23 cellular contexts compared by ENCODE assay signal in the genomic region with DNA sequence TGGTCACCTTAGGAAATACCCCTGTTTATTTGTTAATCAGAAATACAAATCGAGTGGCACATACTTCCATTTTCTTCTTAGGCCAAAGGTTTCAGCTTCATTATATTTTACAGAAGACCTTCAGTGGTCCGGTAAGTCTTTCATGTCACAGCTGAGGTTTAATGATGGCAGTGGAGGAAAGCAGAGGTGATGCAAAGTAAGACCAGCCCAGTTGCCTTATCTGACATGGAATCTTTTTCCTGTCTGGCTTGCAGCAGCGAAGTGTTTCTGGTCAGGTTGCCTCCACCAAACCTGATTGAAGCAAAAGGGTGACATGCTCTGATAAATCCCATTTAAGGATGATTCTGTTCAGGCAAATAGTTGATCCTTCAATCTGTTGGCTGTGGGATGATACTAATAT.
DNase-seq lines count a peak whose midpoint lies in the region; ATAC-seq and TF ChIP-seq lines count a peak whose summit lies in the region.
"Had no signal": no experiment of that assay in that cellular context is flagged by ENCODE, and none has a peak within 500 bp of the region (broad histone marks: within the 10 kb centered on the region; RNA-seq: fewer than 3 reads in every experiment).

No MANE protein-coding gene starts in this region.

- H3K4me3 ChIP-seq in mammary epithelial cell (replicated peaks in 1 of 3; ENCODE audit: insufficient read depth in 1 of 3, low read depth in 2 of 3, low read length in 3 of 3) (no peak overlapping the region), Loucy (ENCODE audit: low read length, poor library complexity, severe bottlenecking) (no peak overlapping the region), endodermal cell (ENCODE audit: low read length) (no peak overlapping the region)
- H3K4me3 ChIP-seq: psoas muscle, skin epidermis, stomach, transverse colon had no signal

- H4K20me1 ChIP-seq in mammary epithelial cell (ENCODE audit: insufficient read depth, low read length) (no peaks in the 10 kb centered on the region), Loucy (ENCODE audit: insufficient read depth, low read length, poor library complexity, severe bottlenecking) (no peaks in the 10 kb centered on the region)

- H3K4me2 ChIP-seq in mammary epithelial cell (ENCODE audit: insufficient read depth, low read depth, low read length) (no peak overlapping the region), Loucy (ENCODE audit: low read depth, low read length, poor library complexity, severe bottlenecking) (peak overlapping the region; percentile 33)

- H2AFZ ChIP-seq in mammary epithelial cell (ENCODE audit: low read depth, low read length) (no peak overlapping the region), Loucy (ENCODE audit: low read length) (no peak overlapping the region)

- H3K9me2 ChIP-seq in Loucy (replicated peaks; ENCODE audit: low read depth, low read length) = no peaks in the 10 kb centered on the region

- dilution Hi-C loops in mammary epithelial cell (cut with HindIII; ENCODE audit: low sequenced_read_pairs) = no loop called here

- TF ChIP-seq CTCF in mammary epithelial cell (conservative IDR thresholded peaks at IDR 0.05 in 1 of 2, IDR thresholded peaks at IDR 0.05 in 1 of 2; ENCODE audit: extremely low read depth in 1 of 2, insufficient read depth in 1 of 2, low read depth in 1 of 2, low read length in 2 of 2) (no peak), MCF 10A (IDR thresholded peaks at IDR 0.05; ENCODE audit: unreplicated experiment) (no peak), Loucy (conservative IDR thresholded peaks at IDR 0.05; ENCODE audit: low read length) (no peak), endodermal cell (conservative IDR thresholded peaks at IDR 0.05) (no peak)

- H3K27me3 ChIP-seq in mammary epithelial cell (ENCODE audit: insufficient read depth, low read length) (no peaks in the 10 kb centered on the region), Loucy (ENCODE audit: insufficient read depth, low read length, poor library complexity, severe bottlenecking) (no peaks in the 10 kb centered on the region), endodermal cell (ENCODE audit: control insufficient read depth, insufficient read depth, low read length, poor library complexity, severe bottlenecking) (no peaks in the 10 kb centered on the region)
- H3K27me3 ChIP-seq: stomach, transverse colon had no signal

- H3K9me3 ChIP-seq in mammary epithelial cell (replicated peaks; ENCODE audit: insufficient read depth, low read length) (no peaks in the 10 kb centered on the region), Loucy (ENCODE audit: insufficient read depth, low read depth, low read length) (no peaks in the 10 kb centered on the region), endodermal cell (ENCODE audit: control insufficient read depth, low read length) (no peaks in the 10 kb centered on the region)
- H3K9me3 ChIP-seq: psoas muscle, stomach, transverse colon had no signal

- H3K36me3 Mint-ChIP-seq in MCF 10A (ENCODE audit: insufficient read depth, unreplicated experiment) = peaks cover 6% of the 10 kb centered on the region
- H3K36me3 Mint-ChIP-seq in activated naive CD8-positive, alpha-beta T cell = peaks cover 17% of the 10 kb centered on the region
- H3K36me3 Mint-ChIP-seq in endodermal cell (ENCODE audit: low read depth) = peaks cover 22% of the 10 kb centered on the region

- H3K4me3 Mint-ChIP-seq in MCF 10A (ENCODE audit: unreplicated experiment) (no peak overlapping the region), endodermal cell (no peak overlapping the region)
- H3K4me3 Mint-ChIP-seq in activated naive CD8-positive, alpha-beta T cell = no peak overlapping the region
- peak overlapping the region; percentile 68 to 71 for H3K4me3 Mint-ChIP-seq in stimulated activated naive CD8-positive, alpha-beta T cell treated with anti-CD3 and anti-CD28 coated beads, Interleukin-15, amount 100 ng/mL, for 72 hours
- H3K4me3 Mint-ChIP-seq: CD14-positive monocyte had no signal

- no peaks in the 10 kb centered on the region for H3K9me3 Mint-ChIP-seq in MCF 10A (ENCODE audit: unreplicated experiment)
- no peaks in the 10 kb centered on the region for H3K9me3 Mint-ChIP-seq in activated naive CD8-positive, alpha-beta T cell (ENCODE audit: low read depth)
- H3K9me3 Mint-ChIP-seq in stimulated activated naive CD8-positive, alpha-beta T cell treated with anti-CD3 and anti-CD28 coated beads, Interleukin-15, amount 100 ng/mL, for 72 hours = no peaks in the 10 kb centered on the region
- no peaks in the 10 kb centered on the region for H3K9me3 Mint-ChIP-seq in endodermal cell
- H3K9me3 Mint-ChIP-seq: CD14-positive monocyte had no signal

- DNase-seq in mammary epithelial cell (no peak), MCF 10A (ENCODE audit: unreplicated experiment) (no peak), endodermal cell (no peak), SKM-1 (lab: John Stamatoyannopoulos, UW; ENCODE audit: unreplicated experiment) (no peak)
- DNase-seq in stimulated activated naive CD8-positive, alpha-beta T cell treated with anti-CD3 and anti-CD28 coated beads, Interleukin-15, amount 100 ng/mL, for 72 hours = peak; percentile 50 to 52
- DNase-seq: activated CD4-positive, alpha-beta T cell treated with anti-CD3 and anti-CD28 coated beads for 48 hours; amniotic stem cell; dermis blood vessel endothelial cell; DMS153; foreskin fibroblast; hippocampal formation; NCI-H1417 treated with DMSO at 0.1 percent for 48 hours; NCI-H526; psoas muscle; stimulated activated CD4-positive, alpha-beta T cell treated with anti-CD3 and anti-CD28 coated beads, Interleukin-2, amount 100 ng/mL, for 24 hours; stomach; transverse colon had no signal

- ATAC-seq in stimulated activated naive CD8-positive, alpha-beta T cell treated with anti-CD3 and anti-CD28 coated beads, Interleukin-15, amount 100 ng/mL, for 72 hours = peak; percentile 64
- no peak for ATAC-seq in GM19328 (IDR thresholded peaks at IDR 0.05; ENCODE audit: unreplicated experiment)
- ATAC-seq: psoas muscle had no signal

- BruUV-seq in mammary epithelial cell (replicated peaks; lab: Mats Ljungman, UMichigan) = TSS peak; percentile 25
- BruUV-seq in MCF 10A (replicated peaks; lab: Mats Ljungman, UMichigan) = no TSS peak

- H3K4me1 ChIP-seq in mammary epithelial cell (ENCODE audit: insufficient read depth, low read length) (peaks cover 14% of the 10 kb centered on the region), Loucy (ENCODE audit: insufficient read depth, low read length, poor library complexity, severe bottlenecking) (peaks cover 27% of the 10 kb centered on the region), endodermal cell (ENCODE audit: control insufficient read depth, insufficient read depth, low read length) (no peaks in the 10 kb centered on the region)
- H3K4me1 ChIP-seq: psoas muscle, stomach had no signal

- WGBS in mammary epithelial cell (ENCODE audit: low coverage, missing lambda C conversion rate) = 100% methylated on average over 3 of the region's 3 CpGs
- 96 to 100% methylated on average over 3 of the region's 3 CpGs for WGBS in endodermal cell (ENCODE audit: insufficient coverage in 1 of 2, insufficient read length in 1 of 2), 2 experiments

- peaks cover 14% of the 10 kb centered on the region for H3K4me1 Mint-ChIP-seq in MCF 10A (ENCODE audit: insufficient read depth, unreplicated experiment)
- H3K4me1 Mint-ChIP-seq in activated naive CD8-positive, alpha-beta T cell (ENCODE audit: low read depth) = peaks cover 45% of the 10 kb centered on the region
- H3K4me1 Mint-ChIP-seq in stimulated activated naive CD8-positive, alpha-beta T cell treated with anti-CD3 and anti-CD28 coated beads, Interleukin-15, amount 100 ng/mL, for 72 hours = peaks cover 67% of the 10 kb centered on the region
- H3K4me1 Mint-ChIP-seq in endodermal cell = peaks cover 14% of the 10 kb centered on the region

- H3K9ac ChIP-seq in mammary epithelial cell (ENCODE audit: insufficient read depth, low read length) = no peak overlapping the region
- H3K9ac ChIP-seq in Loucy (ENCODE audit: low read depth, low read length, poor library complexity, severe bottlenecking) = no peak overlapping the region
- no peak overlapping the region for H3K9ac ChIP-seq in endodermal cell (ENCODE audit: extremely low read depth, low read length, poor library complexity, severe bottlenecking)

- in situ Hi-C loops in mammary epithelial cell (cut with MboI; ENCODE audit: low sequenced_read_pairs in 2 of 2) = no loop called here

- H3K36me3 ChIP-seq in mammary epithelial cell (ENCODE audit: insufficient read depth, low read length) (peaks cover 7% of the 10 kb centered on the region), Loucy (ENCODE audit: insufficient read depth, low read length) (no peaks in the 10 kb centered on the region), endodermal cell (ENCODE audit: control insufficient read depth, insufficient read depth, low read length) (peaks cover 16% of the 10 kb centered on the region)
- H3K36me3 ChIP-seq: transverse colon had no signal

- CTCF ChIA-PET in mammary epithelial cell (lab: Charles Lee; ENCODE audit: low non-redundant PET) = no interaction called here
- CTCF ChIA-PET in MCF 10A (lab: Yijun Ruan, JAX) = no interaction called here

- H3F3A ChIP-seq in Loucy (ENCODE audit: low read depth) = peaks cover 6% of the 10 kb centered on the region; the same call in 1 of the 2 replicates

- H3K27me3 Mint-ChIP-seq in MCF 10A (ENCODE audit: insufficient read depth, unreplicated experiment) = no peaks in the 10 kb centered on the region
- no peaks in the 10 kb centered on the region for H3K27me3 Mint-ChIP-seq in activated naive CD8-positive, alpha-beta T cell
- H3K27me3 Mint-ChIP-seq in stimulated activated naive CD8-positive, alpha-beta T cell treated with anti-CD3 and anti-CD28 coated beads, Interleukin-15, amount 100 ng/mL, for 72 hours = no peaks in the 10 kb centered on the region
- H3K27me3 Mint-ChIP-seq in endodermal cell (ENCODE audit: insufficient read depth) = no peaks in the 10 kb centered on the region

- intact Hi-C loops in mammary epithelial cell (cut with micrococcal nuclease) = no loop called here
- intact Hi-C loops in MCF 10A (cut with micrococcal nuclease) = no loop called here

- H3K27ac Mint-ChIP-seq in MCF 10A (ENCODE audit: low read depth, unreplicated experiment) = no peak overlapping the region
- peak overlapping the region; percentile 36 for H3K27ac Mint-ChIP-seq in activated naive CD8-positive, alpha-beta T cell
- H3K27ac Mint-ChIP-seq in stimulated activated naive CD8-positive, alpha-beta T cell treated with anti-CD3 and anti-CD28 coated beads, Interleukin-15, amount 100 ng/mL, for 72 hours = peak overlapping the region; percentile 93 to 95
- no peak overlapping the region for H3K27ac Mint-ChIP-seq in endodermal cell
- H3K27ac Mint-ChIP-seq: CD14-positive monocyte had no signal

- POLR2A ChIA-PET in MCF 10A (lab: Yijun Ruan, JAX) = no interaction called here

- no peaks in the 10 kb centered on the region for H3K79me2 ChIP-seq in mammary epithelial cell (ENCODE audit: insufficient read depth, low read length)
- H3K79me2 ChIP-seq in Loucy (ENCODE audit: insufficient read depth, low read length) = no peaks in the 10 kb centered on the region

- H3K27ac ChIP-seq in mammary epithelial cell (ENCODE audit: insufficient read depth, low read depth, low read length) = no peak overlapping the region
- H3K27ac ChIP-seq in endodermal cell (ENCODE audit: low read depth, low read length) = no peak overlapping the region
- H3K27ac ChIP-seq: epithelial cell of prostate, psoas muscle, skin epidermis, stomach, transverse colon had no signal

Comparison
In these comparisons a context has a peak if more than half of its experiments do, and no peak if none do; other contexts are left out.
1. DNase-seq: peak in stimulated activated naive CD8-positive, alpha-beta T cell treated with anti-CD3 and anti-CD28 coated beads, Interleukin-15, amount 100 ng/mL, for 72 hours (2 of 2); none in mammary epithelial cell (single experiment), MCF 10A (single experiment), endodermal cell (single experiment) and SKM-1 (single experiment).
2. H3K27ac Mint-ChIP-seq: peak in activated naive CD8-positive, alpha-beta T cell (single experiment) and stimulated activated naive CD8-positive, alpha-beta T cell treated with anti-CD3 and anti-CD28 coated beads, Interleukin-15, amount 100 ng/mL, for 72 hours (2 of 2); none in MCF 10A (single experiment) and endodermal cell (single experiment).
3. H3K4me3 Mint-ChIP-seq: peak in stimulated activated naive CD8-positive, alpha-beta T cell treated with anti-CD3 and anti-CD28 coated beads, Interleukin-15, amount 100 ng/mL, for 72 hours (2 of 2); none in MCF 10A (single experiment), activated naive CD8-positive, alpha-beta T cell (single experiment) and endodermal cell (single experiment).